ENCODE assay signal across 8 cellular contexts in genomic region chr7:30510124-30511074, GRCh38. TPM values are rescaled to one million over a fixed set of nuclear protein-coding genes. Genes with fewer than 3 reads are reported as not detected.
DNase-seq lines count a peak whose midpoint lies in the region; ATAC-seq and TF ChIP-seq lines count a peak whose summit lies in the region.

No MANE protein-coding gene starts in this region.

- intact Hi-C loops in sigmoid colon (cut with DNase I): loop anchor here (5.0 kb wide), 1 partner anchor 52 kb away; no protein-coding TSS in a partner anchor

- H3K27ac Mint-ChIP-seq in activated CD4-positive, alpha-beta memory T cell treated with anti-CD3 and anti-CD28 coated beads, Interleukin-2, amount 10 ng/mL, durations not matched to agents 7 days and 5 days: no peak overlapping the region

- TF ChIP-seq POLR2A in gastroesophageal sphincter (IDR thresholded peaks at IDR 0.05) (no peak), sigmoid colon (IDR thresholded peaks at IDR 0.05) (no peak)

- ATAC-seq in GM18520 (IDR thresholded peaks at IDR 0.05; ENCODE audit: unreplicated experiment) (peak; percentile 45), gastroesophageal sphincter (no peak), GM19395 (IDR thresholded peaks at IDR 0.05; ENCODE audit: unreplicated experiment) (no peak)

- H3K9me3 ChIP-seq in gastroesophageal sphincter (no peaks in the 10 kb centered on the region), sigmoid colon (no peaks in the 10 kb centered on the region)

- no peaks in the 10 kb centered on the region for H3K27me3 Mint-ChIP-seq in activated CD4-positive, alpha-beta memory T cell treated with anti-CD3 and anti-CD28 coated beads, Interleukin-2, amount 10 ng/mL, durations not matched to agents 7 days and 5 days

- peaks cover 10% of the 10 kb centered on the region for H3K36me3 Mint-ChIP-seq in activated CD4-positive, alpha-beta memory T cell treated with anti-CD3 and anti-CD28 coated beads, Interleukin-2, amount 10 ng/mL, durations not matched to agents 7 days and 5 days (ENCODE audit: low read depth)

- no peaks in the 10 kb centered on the region for H3K36me3 ChIP-seq in gastroesophageal sphincter
- H3K36me3 ChIP-seq in sigmoid colon: no peaks in the 10 kb centered on the region

- peak; percentile 70 to 80 (median 71) for TF ChIP-seq CTCF in gastroesophageal sphincter (IDR thresholded peaks at IDR 0.05)
- TF ChIP-seq CTCF in sigmoid colon (IDR thresholded peaks at IDR 0.05): peak; percentile 25 to 79 (median 72)

- H3K27ac ChIP-seq in gastroesophageal sphincter (no peak overlapping the region), sigmoid colon (no peak overlapping the region)

- 71 to 81% methylated on average over 4 of the region's 4 CpGs for WGBS in gastroesophageal sphincter (ENCODE audit: low coverage in 1 of 2), 2 donors
- WGBS in sigmoid colon, 2 donors: 73 to 75% methylated on average over 4 of the region's 4 CpGs

- peak; percentile 50 for DNase-seq in CD1c-positive myeloid dendritic cell (ENCODE audit: extremely low spot score)
- peak; percentile 73 for DNase-seq in NAMALWA (ENCODE audit: low spot score)
- DNase-seq in activated CD4-positive, alpha-beta memory T cell treated with anti-CD3 and anti-CD28 coated beads, Interleukin-2, amount 10 ng/mL, durations not matched to agents 7 days and 5 days: peak; percentile 40
- no peak for DNase-seq in sigmoid colon
- no peak for DNase-seq in globus pallidus (ENCODE audit: low spot score)

- H3K4me1 Mint-ChIP-seq in activated CD4-positive, alpha-beta memory T cell treated with anti-CD3 and anti-CD28 coated beads, Interleukin-2, amount 10 ng/mL, durations not matched to agents 7 days and 5 days: peaks cover 21% of the 10 kb centered on the region

- H3K4me3 ChIP-seq in gastroesophageal sphincter (no peak overlapping the region), sigmoid colon (no peak overlapping the region)

- H3K9me3 Mint-ChIP-seq in activated CD4-positive, alpha-beta memory T cell treated with anti-CD3 and anti-CD28 coated beads, Interleukin-2, amount 10 ng/mL, durations not matched to agents 7 days and 5 days: peaks cover 9% of the 10 kb centered on the region

- no peaks in the 10 kb centered on the region for H3K27me3 ChIP-seq in gastroesophageal sphincter
- no peaks in the 10 kb centered on the region for H3K27me3 ChIP-seq in sigmoid colon

- CTCF ChIA-PET in activated CD4-positive, alpha-beta memory T cell treated with anti-CD3 and anti-CD28 coated beads, Interleukin-2, amount 10 ng/mL, durations not matched to agents 7 days and 5 days (lab: Charles Lee): interaction anchor here (0.9 to 3.0 kb wide), 8 partner anchors 10 to 376 kb away, joined by 3 to 36 read pairs (median 4); partner anchors contain the start of gene MTURN

- TF ChIP-seq EP300 in gastroesophageal sphincter (IDR thresholded peaks at IDR 0.05): no peak
- TF ChIP-seq EP300 in sigmoid colon (IDR thresholded peaks at IDR 0.05): no peak

- no peak overlapping the region for H3K4me3 Mint-ChIP-seq in activated CD4-positive, alpha-beta memory T cell treated with anti-CD3 and anti-CD28 coated beads, Interleukin-2, amount 10 ng/mL, durations not matched to agents 7 days and 5 days

- peaks cover 0 to 5% (median 0%) of the 10 kb centered on the region in 3 donors for H3K4me1 ChIP-seq in gastroesophageal sphincter
- H3K4me1 ChIP-seq in sigmoid colon: peaks cover 0 to 2% (median 0%) of the 10 kb centered on the region in 4 donors

- POLR2A ChIA-PET in activated CD4-positive, alpha-beta memory T cell treated with anti-CD3 and anti-CD28 coated beads, Interleukin-2, amount 10 ng/mL, durations not matched to agents 7 days and 5 days (lab: Charles Lee): interaction anchor here (1.1 to 1.2 kb wide), 2 partner anchors 32 to 225 kb away, joined by 3 read pairs; no protein-coding TSS in a partner anchor

RNA-seq across cellular contexts. Expression of gene GGCT, which starts 5.8 kb away (rescaled TPM):
- 10 to 100 TPM; 34.2 to 37.7 TPM for total RNA-seq in activated CD4-positive, alpha-beta memory T cell treated with anti-CD3 and anti-CD28 coated beads, Interleukin-2, amount 10 ng/mL, durations not matched to agents 7 days and 5 days
- total RNA-seq in gastroesophageal sphincter: 10 to 100 TPM; 16.7 to 29.0 (median 23.7) TPM
- 10 to 100 TPM; 18.8 to 40.9 (median 24.1) TPM for total RNA-seq in sigmoid colon
- polyA plus RNA-seq in sigmoid colon: 10 to 100 TPM; 64.9 to 97.3 (median 87.3) TPM

RNA-seq across cellular contexts. Expression of gene NOD1, which starts 31.8 kb away (rescaled TPM):
- total RNA-seq in activated CD4-positive, alpha-beta memory T cell treated with anti-CD3 and anti-CD28 coated beads, Interleukin-2, amount 10 ng/mL, durations not matched to agents 7 days and 5 days: 10 to 100 TPM; 19.6 to 22.6 TPM
- total RNA-seq in gastroesophageal sphincter: 10 to 100 TPM; 10.3 to 28.1 (median 16.9) TPM
- 10 to 100 TPM in 2 of 4 donors, 1 to 10 TPM in 2; 5.9 to 17.5 (median 9.3) TPM for total RNA-seq in sigmoid colon
- polyA plus RNA-seq in sigmoid colon: 10 to 100 TPM in 1 of 3 donors, 1 to 10 TPM in 2; 3.0 to 14.1 (median 3.0) TPM

Comparison
In these comparisons a context has a peak if more than half of its experiments do, and no peak if none do; other contexts are left out.
1. DNase-seq: peak in CD1c-positive myeloid dendritic cell (single experiment), NAMALWA (single experiment) and activated CD4-positive, alpha-beta memory T cell treated with anti-CD3 and anti-CD28 coated beads, Interleukin-2, amount 10 ng/mL, durations not matched to agents 7 days and 5 days (single experiment); none in sigmoid colon (single experiment) and globus pallidus (single experiment).